In genomic region chr9:126531591-126531990, GRCh38 we compare ENCODE assay signal across 2 cellular contexts.
TF ChIP-seq lines count a peak whose summit lies in the region.

No MANE protein-coding gene starts in this region.

TF ChIP-seq in HepG2, 621 proteins besides CTCF, POLR2A, EP300 and RAD21:
- TF ChIP-seq KIAA2018 (CRISPR knock-in tag; IDR thresholded peaks at IDR 0.05; ENCODE audit: borderline replicate concordance) = no peak
- no peak for TF ChIP-seq CAMTA2 (CRISPR knock-in tag; IDR thresholded peaks at IDR 0.05; ENCODE audit: borderline replicate concordance)
- no peak for TF ChIP-seq NCOA1 (CRISPR knock-in tag; IDR thresholded peaks at IDR 0.05)
- 0 out of 2 replicates have a peak, but pooled peaks have one; percentile 3 for TF ChIP-seq ZNF687 (CRISPR knock-in tag; IDR thresholded peaks at IDR 0.05)

TF ChIP-seq in GM12891, 5 proteins besides CTCF, POLR2A, EP300 and RAD21:
- no peak for TF ChIP-seq POU2F2 (IDR thresholded peaks at IDR 0.05; ENCODE audit: low read depth, low read length)
- no peak for TF ChIP-seq POLR2AphosphoS5 (IDR thresholded peaks at IDR 0.05; ENCODE audit: low read depth, low read length)
- no peak for TF ChIP-seq PAX5 (IDR thresholded peaks at IDR 0.05; ENCODE audit: insufficient read depth, low read length, severe bottlenecking)
- TF ChIP-seq SPI1 (IDR thresholded peaks at IDR 0.05; ENCODE audit: low read depth, low read length) = no peak
- TF ChIP-seq TAF1 (IDR thresholded peaks at IDR 0.05; ENCODE audit: low read depth, low read length) = no peak
